Comparison of ENCODE assay signal across 16 cellular contexts in the genomic region with DNA sequence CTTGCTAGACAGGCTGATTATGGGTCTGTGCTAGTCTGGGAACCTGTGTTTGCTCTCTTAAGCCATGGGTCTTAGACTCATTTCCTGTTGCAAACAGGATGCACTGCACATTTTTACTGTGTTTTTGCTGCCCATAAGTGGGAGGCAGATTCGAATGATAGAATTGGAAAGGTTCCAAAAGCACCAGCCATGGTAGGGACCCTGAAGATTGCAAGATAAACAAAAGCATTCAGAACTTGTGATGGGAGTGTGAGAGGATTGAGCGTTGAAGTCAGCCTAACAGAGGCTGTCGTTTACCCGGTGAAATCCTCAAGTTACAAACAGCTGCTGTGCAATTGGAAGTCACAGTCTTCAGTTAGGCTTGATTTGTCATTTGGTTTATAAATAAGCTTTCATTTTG.
A peak's percentile ranks its signal among the peaks of the same experiment; 100 is the strongest.
DNase-seq lines count a peak whose midpoint lies in the region; ATAC-seq and TF ChIP-seq lines count a peak whose summit lies in the region.
"Had no signal": no experiment of that assay in that cellular context is flagged by ENCODE, and none has a peak within 500 bp of the region (broad histone marks: within the 10 kb centered on the region; RNA-seq: fewer than 3 reads in every experiment).

No MANE protein-coding gene starts in this region.

- H3K27ac ChIP-seq in endodermal cell (ENCODE audit: low read depth, low read length), result no peak overlapping the region

- H3K4me1 Mint-ChIP-seq in endodermal cell, result peaks cover 2% of the 10 kb centered on the region
- H3K4me1 Mint-ChIP-seq in nephron progenitor cell, result peaks cover 18% of the 10 kb centered on the region

- no peak overlapping the region for H3K27ac Mint-ChIP-seq in endodermal cell
- H3K27ac Mint-ChIP-seq in nephron progenitor cell, result peak overlapping the region; percentile 57
- H3K27ac Mint-ChIP-seq: CD4-positive, alpha-beta T cell had no signal

- H3K36me3 Mint-ChIP-seq in endodermal cell (ENCODE audit: low read depth) (no peaks in the 10 kb centered on the region), nephron progenitor cell (ENCODE audit: low read depth) (no peaks in the 10 kb centered on the region)

- no peaks in the 10 kb centered on the region for H3K4me1 ChIP-seq in endodermal cell (ENCODE audit: control insufficient read depth, insufficient read depth, low read length)
- H3K4me1 ChIP-seq: BE2C had no signal

- no peaks in the 10 kb centered on the region for H3K27me3 ChIP-seq in endodermal cell (ENCODE audit: control insufficient read depth, insufficient read depth, low read length, poor library complexity, severe bottlenecking)
- H3K27me3 ChIP-seq: BE2C had no signal

- H3K4me3 ChIP-seq in endodermal cell (ENCODE audit: low read length), result no peak overlapping the region

- 88% methylated on average over 4 of the region's 4 CpGs; no CpG with 5 or more reads in 1 of the 2 experiments for WGBS in endodermal cell (ENCODE audit: insufficient coverage in 1 of 2, insufficient read length in 1 of 2), 2 experiments

- peak; percentile 7 for DNase-seq in HT1080 (ENCODE audit: low read depth)
- peak; percentile 62 for DNase-seq in NCI-H1105 treated with DMSO at 0.1 percent for 48 hours (lab: John Stamatoyannopoulos, UW)
- no peak for DNase-seq in endodermal cell
- DNase-seq in nephron progenitor cell, result no peak
- DNase-seq in SW480 (ENCODE audit: low spot score), result no peak
- DNase-seq: BE2C; CD4-positive, alpha-beta T cell; GOT3; NCI-H1930; NCI-H524; OCI-M1; SHP77 treated with DMSO at 0.1 percent for 48 hours; T-helper 2 cell had no signal

- H3K36me3 ChIP-seq in endodermal cell (ENCODE audit: control insufficient read depth, insufficient read depth, low read length), result no peaks in the 10 kb centered on the region
- H3K36me3 ChIP-seq: BE2C had no signal

- ATAC-seq in GM21447 (IDR thresholded peaks at IDR 0.05; ENCODE audit: unreplicated experiment), result no peak
- ATAC-seq in GM18867 (IDR thresholded peaks at IDR 0.05; ENCODE audit: unreplicated experiment), result no peak
- ATAC-seq: HepG2 had no signal

- TF ChIP-seq CTCF in endodermal cell (conservative IDR thresholded peaks at IDR 0.05) (peak; percentile 1), nephron progenitor cell (IDR thresholded peaks at IDR 0.05) (no peak)

- H3K9ac ChIP-seq in endodermal cell (ENCODE audit: extremely low read depth, low read length, poor library complexity, severe bottlenecking), result no peak overlapping the region

- H3K27me3 Mint-ChIP-seq in endodermal cell (ENCODE audit: insufficient read depth) (peaks cover 4% of the 10 kb centered on the region), nephron progenitor cell (ENCODE audit: low read depth, poor library complexity) (peaks cover 21% of the 10 kb centered on the region)

- no peaks in the 10 kb centered on the region for H3K9me3 Mint-ChIP-seq in endodermal cell
- H3K9me3 Mint-ChIP-seq in nephron progenitor cell, result no peaks in the 10 kb centered on the region
- H3K9me3 Mint-ChIP-seq: CD4-positive, alpha-beta T cell had no signal

- H3K4me3 Mint-ChIP-seq in endodermal cell, result no peak overlapping the region
- no peak overlapping the region for H3K4me3 Mint-ChIP-seq in nephron progenitor cell
- H3K4me3 Mint-ChIP-seq: CD4-positive, alpha-beta T cell had no signal

- H3K9me3 ChIP-seq in endodermal cell (ENCODE audit: control insufficient read depth, low read length), result no peaks in the 10 kb centered on the region
- H3K9me3 ChIP-seq: BE2C had no signal

Comparison
In these comparisons a context has a peak if more than half of its experiments do, and no peak if none do; other contexts are left out.
1. DNase-seq: peak in HT1080 (single experiment) and NCI-H1105 treated with DMSO at 0.1 percent for 48 hours (single experiment); none in endodermal cell (single experiment), nephron progenitor cell (single experiment) and SW480 (single experiment).